In genomic region chr16:15507299-15507958, GRCh38 we compare ENCODE assay signal across 15 cellular contexts.
DNase-seq lines count a peak whose midpoint lies in the region; ATAC-seq, FAIRE-seq and TF ChIP-seq lines count a peak whose summit lies in the region.
"Had no signal": no experiment of that assay in that cellular context is flagged by ENCODE, and none has a peak within 500 bp of the region (broad histone marks: within the 10 kb centered on the region; RNA-seq: fewer than 3 reads in every experiment).

No MANE protein-coding gene starts in this region.

- FAIRE-seq in A204.1 (lab: Jason Lieb, UNC) = peak; percentile 43
- FAIRE-seq: GM12891 had no signal

- POLR2A ChIA-PET in CD8-positive, alpha-beta memory T cell (lab: Charles Lee) = no interaction called here

- no peaks in the 10 kb centered on the region for H3K36me3 Mint-ChIP-seq in CD8-positive, alpha-beta memory T cell
- H3K36me3 Mint-ChIP-seq: naive B cell had no signal

- no peaks in the 10 kb centered on the region for H3K27me3 ChIP-seq in CD8-positive, alpha-beta memory T cell (ENCODE audit: insufficient read depth, low read length, poor library complexity, severe bottlenecking)
- H3K27me3 ChIP-seq: upper lobe of left lung had no signal

- TF ChIP-seq CTCF in NB4 (IDR thresholded peaks at IDR 0.05; ENCODE audit: low read depth, low read length) (no peak), epithelial cell of esophagus (IDR thresholded peaks at IDR 0.05; ENCODE audit: insufficient read depth, low read depth, low read length, missing control alignments) (no peak)

- H3K4me3 ChIP-seq in NB4 (ENCODE audit: low read depth, low read length) (no peak overlapping the region), epithelial cell of esophagus (ENCODE audit: low read length) (no peak overlapping the region)
- H3K4me3 ChIP-seq in CD8-positive, alpha-beta memory T cell (ENCODE audit: low read length) = no peak overlapping the region
- H3K4me3 ChIP-seq: upper lobe of left lung had no signal

- H3K4me3 Mint-ChIP-seq in CD8-positive, alpha-beta memory T cell = no peak overlapping the region
- H3K4me3 Mint-ChIP-seq: naive B cell had no signal

- H3K9me3 Mint-ChIP-seq in CD8-positive, alpha-beta memory T cell = peaks cover 0 to 2% (median 0%) of the 10 kb centered on the region in 5 donors
- H3K9me3 Mint-ChIP-seq: naive B cell had no signal

- no peak overlapping the region for H3K27ac ChIP-seq in CD8-positive, alpha-beta memory T cell (ENCODE audit: low read depth, low read length)
- H3K27ac ChIP-seq: VCaP had no signal

- H3K27ac Mint-ChIP-seq in CD8-positive, alpha-beta memory T cell = no peak overlapping the region

- H3K4me1 ChIP-seq in CD8-positive, alpha-beta memory T cell (ENCODE audit: insufficient read depth, low read length) = no peaks in the 10 kb centered on the region

- CTCF ChIA-PET in CD8-positive, alpha-beta memory T cell (lab: Charles Lee) = no interaction called here

- TF ChIP-seq POLR2A in NB4 (IDR thresholded peaks at IDR 0.05; ENCODE audit: extremely low read depth, insufficient read length) = no peak

- ATAC-seq in GM18909 (IDR thresholded peaks at IDR 0.05; ENCODE audit: poor library complexity, unreplicated experiment) (no peak), GM21825 (IDR thresholded peaks at IDR 0.05; ENCODE audit: unreplicated experiment) (no peak), HG03439 (IDR thresholded peaks at IDR 0.05; ENCODE audit: unreplicated experiment) (no peak)

- DNase-seq in NB4 (ENCODE audit: low read depth) (peak; percentile 66), epithelial cell of esophagus (ENCODE audit: low read depth) (peak; percentile 7), myocyte (ENCODE audit: low read depth) (peak; percentile 80)
- no peak for DNase-seq in CD8-positive, alpha-beta memory T cell
- DNase-seq: activated naive CD4-positive, alpha-beta T cell treated with anti-CD3 and anti-CD28 coated beads, Interleukin-2, amount 50 U/mL, for 16 hours; MV-4-11; naive B cell; NK-92 treated with Interleukin-12 subunit alpha and Interleukin-12 subunit beta, amount 100 ng/mL, for 24 hours; upper lobe of left lung had no signal

- no peaks in the 10 kb centered on the region for H3K36me3 ChIP-seq in CD8-positive, alpha-beta memory T cell (ENCODE audit: insufficient read depth, low read length)
- H3K36me3 ChIP-seq: upper lobe of left lung had no signal

- H3K9me3 ChIP-seq in CD8-positive, alpha-beta memory T cell (ENCODE audit: low read length) = no peaks in the 10 kb centered on the region
- H3K9me3 ChIP-seq: upper lobe of left lung had no signal

- peaks cover 3 to 31% of the 10 kb centered on the region in 2 donors for H3K27me3 Mint-ChIP-seq in CD8-positive, alpha-beta memory T cell

- peaks cover 12 to 18% (median 17%) of the 10 kb centered on the region in 3 donors for H3K4me1 Mint-ChIP-seq in CD8-positive, alpha-beta memory T cell
- H3K4me1 Mint-ChIP-seq: naive B cell had no signal

Comparison
In these comparisons a context has a peak if more than half of its experiments do, and no peak if none do; other contexts are left out.
1. DNase-seq: peak in NB4 (single experiment), epithelial cell of esophagus (single experiment) and myocyte (single experiment); none in CD8-positive, alpha-beta memory T cell (0 of 5).